In genomic region chr6:14670806-14671205, GRCh38 we compare ENCODE assay signal across 1 cellular context.
TF ChIP-seq lines count a peak whose summit lies in the region.

No MANE protein-coding gene starts in this region.

TF ChIP-seq in HEK293, 187 proteins besides CTCF, POLR2A, EP300 and RAD21 (continued from another document):
- TF ChIP-seq ZBTB11 (tag by site-specific recombination; conservative IDR thresholded peaks at IDR 0.05; ENCODE audit: low read depth): no peak
- no peak for TF ChIP-seq ZNF211 (tag by site-specific recombination; IDR thresholded peaks at IDR 0.05; ENCODE audit: low read depth)
